Comparison of ENCODE assay signal across 17 cellular contexts in the genomic region with DNA sequence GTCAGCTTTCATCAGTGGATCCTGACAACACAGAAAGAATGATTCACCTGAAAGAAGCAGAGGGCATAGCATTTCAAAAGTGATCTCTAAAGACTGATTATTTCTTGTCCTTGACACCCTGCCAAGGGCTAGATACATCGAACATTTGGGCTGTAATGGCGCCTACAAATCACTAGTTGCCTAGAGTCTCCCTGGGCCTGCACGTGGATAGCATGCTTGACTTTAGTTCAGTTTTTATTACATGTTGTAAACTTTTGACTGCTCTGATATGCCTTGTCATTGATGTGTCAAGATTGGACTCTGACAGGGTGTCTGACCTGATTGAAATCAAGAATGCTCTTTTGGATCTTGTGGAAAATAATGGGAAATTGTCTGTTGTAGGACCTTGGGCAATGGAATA.
"Had no signal": no experiment of that assay in that cellular context is flagged by ENCODE, and none has a peak within 500 bp of the region (broad histone marks: within the 10 kb centered on the region; RNA-seq: fewer than 3 reads in every experiment).

No MANE protein-coding gene starts in this region.

- H3K27ac ChIP-seq: foreskin keratinocyte, ovary, right atrium auricular region, sigmoid colon, skin epidermis had no signal

- H3K4me1 ChIP-seq: foreskin keratinocyte, right atrium auricular region, sigmoid colon had no signal

- H3K27me3 ChIP-seq: foreskin keratinocyte, ovary, right atrium auricular region, sigmoid colon had no signal

- DNase-seq: dermis blood vessel endothelial cell; erythroblast; foreskin keratinocyte; kidney; left cardiac atrium; left ventricle myocardium superior; mesenchymal stem cell; naive B cell; nucleus accumbens; ovary; sigmoid colon; stimulated activated CD4-positive, alpha-beta T cell treated with anti-CD3 and anti-CD28 coated beads, Interleukin-2, amount 100 ng/mL, for 48 hours; stimulated activated naive CD4-positive, alpha-beta T cell treated with Interleukin-2 at 50 U/mL for 16 hours; trophoblast cell had no signal

- ATAC-seq: foreskin keratinocyte, left cardiac atrium, left ventricle myocardium superior had no signal

- H3K9me3 ChIP-seq: ovary, right atrium auricular region, sigmoid colon had no signal

- H3K4me3 ChIP-seq: lung, ovary, right atrium auricular region, sigmoid colon, skin epidermis had no signal

- H3K36me3 ChIP-seq: ovary, right atrium auricular region, sigmoid colon had no signal
